Comparison of ENCODE assay signal across 1 cellular context in the genomic region with DNA sequence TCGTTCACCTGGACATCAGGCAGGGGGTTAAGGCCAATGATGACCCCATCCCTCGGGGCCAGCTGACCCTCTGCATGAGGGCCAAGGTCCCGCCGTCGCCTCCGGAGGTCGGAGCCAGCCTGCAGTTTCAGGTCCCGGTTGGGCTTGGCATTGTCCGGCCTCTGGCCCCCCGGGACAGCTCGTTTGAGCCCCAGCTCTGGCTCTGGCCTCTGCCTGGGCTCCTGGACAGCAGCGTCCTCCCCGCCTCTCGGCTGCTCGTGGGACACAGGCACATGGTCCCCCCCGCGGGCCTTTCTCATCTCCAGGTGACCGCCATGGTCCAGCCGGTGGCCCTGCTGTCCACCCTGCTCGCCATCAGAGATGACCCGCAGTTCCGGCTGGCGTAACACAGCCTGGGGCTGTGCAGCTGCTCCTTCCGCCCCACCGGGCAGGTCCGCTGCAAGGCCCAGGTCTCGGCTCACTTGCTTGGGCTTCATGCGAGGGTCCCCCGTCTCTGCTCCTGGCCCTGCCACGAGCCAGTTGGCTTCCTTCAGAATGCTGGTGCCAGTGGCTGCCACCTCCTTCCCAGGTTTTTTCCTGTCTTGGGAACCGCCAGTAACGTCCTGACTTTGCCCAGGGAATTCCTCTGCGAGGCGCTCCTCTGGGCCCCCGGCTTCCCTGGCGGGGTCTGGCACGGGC.
TF ChIP-seq lines count a peak whose summit lies in the region.

No MANE protein-coding gene starts in this region.

TF ChIP-seq in H1, 55 proteins besides CTCF, POLR2A, EP300 and RAD21:
- no peak for TF ChIP-seq JUND (IDR thresholded peaks at IDR 0.05; ENCODE audit: low read length)
- no peak for TF ChIP-seq EZH2 (IDR thresholded peaks at IDR 0.05; ENCODE audit: low read depth, low read length, severe bottlenecking)
